8 cellular contexts compared by ENCODE assay signal in genomic region chr19:41398042-41398403, GRCh38. TPM values are rescaled to one million over a fixed set of nuclear protein-coding genes. Genes with fewer than 3 reads are reported as not detected.
DNase-seq lines count a peak whose midpoint lies in the region; ATAC-seq and TF ChIP-seq lines count a peak whose summit lies in the region.

No MANE protein-coding gene starts in this region.

- peaks cover 57% of the 10 kb centered on the region for H3K79me2 ChIP-seq in MM.1S (ENCODE audit: low read length)

- H2AFZ ChIP-seq in MM.1S (ENCODE audit: low read length): peak overlapping the region; percentile 69

- H3K27me3 ChIP-seq in BJ (ENCODE audit: control insufficient read depth, insufficient read depth, low read length): no peaks in the 10 kb centered on the region
- no peaks in the 10 kb centered on the region for H3K27me3 ChIP-seq in MM.1S (replicated peaks; ENCODE audit: insufficient read depth, low read length)

- peak overlapping the region; percentile 98 for H3K9ac ChIP-seq in MM.1S (ENCODE audit: low read length)

- CTCF ChIA-PET in BJ (lab: Yijun Ruan, JAX): interaction anchor here (1.0 to 1.1 kb wide), 2 partner anchors 9 to 89 kb away, joined by 3 to 4 read pairs; no protein-coding TSS in a partner anchor

- H3K27ac ChIP-seq in MM.1S (ENCODE audit: low read length): peak overlapping the region; percentile 77
- peak overlapping the region; percentile 72 to 80 for H3K27ac ChIP-seq in coronary artery

- peaks cover 38 to 47% of the 10 kb centered on the region in 2 donors for H3K4me1 Mint-ChIP-seq in natural killer cell

- H3K4me1 ChIP-seq in MM.1S (ENCODE audit: low read length): peaks cover 14% of the 10 kb centered on the region

- no peaks in the 10 kb centered on the region for H3K9me2 ChIP-seq in MM.1S (replicated peaks; ENCODE audit: insufficient read depth, low read length)

- no peaks in the 10 kb centered on the region for H3K9me3 Mint-ChIP-seq in natural killer cell

- H3K9me3 ChIP-seq in MM.1S (replicated peaks; ENCODE audit: insufficient read depth, low read length): no peaks in the 10 kb centered on the region

- H3K36me3 Mint-ChIP-seq in natural killer cell: no peaks in the 10 kb centered on the region

- peak overlapping the region; percentile 98 for H3K4me2 ChIP-seq in MM.1S (ENCODE audit: low read depth, low read length)

- H4K20me1 ChIP-seq in MM.1S (ENCODE audit: insufficient read depth, low read length): no peaks in the 10 kb centered on the region

- no peaks in the 10 kb centered on the region for H3K27me3 Mint-ChIP-seq in natural killer cell (ENCODE audit: low read depth in 2 of 2)

- no peaks in the 10 kb centered on the region for H3F3A ChIP-seq in MM.1S (ENCODE audit: insufficient read depth, low read length)

- TF ChIP-seq CTCF in BJ (IDR thresholded peaks at IDR 0.05; ENCODE audit: insufficient read depth, low read depth, low read length) (no peak), MM.1S (IDR thresholded peaks at IDR 0.05; ENCODE audit: low read length) (no peak), coronary artery (IDR thresholded peaks at IDR 0.05) (no peak), natural killer cell (IDR thresholded peaks at IDR 0.05) (no peak)

- intact Hi-C loops in natural killer cell (cut with micrococcal nuclease): no loop called here

- peak overlapping the region; percentile 81 for H3K4me3 ChIP-seq in BJ (ENCODE audit: low read depth, low read length)
- peak overlapping the region; percentile 98 for H3K4me3 ChIP-seq in MM.1S (ENCODE audit: low read length)
- H3K4me3 ChIP-seq in coronary artery: peak overlapping the region; percentile 79

- POLR2A ChIA-PET in BJ (lab: Charles Lee): no interaction called here

- peaks cover 1% of the 10 kb centered on the region; the same call in 1 of the 2 replicates for H3K36me3 ChIP-seq in BJ (ENCODE audit: control insufficient read depth, insufficient read depth, low read length)
- H3K36me3 ChIP-seq in MM.1S (replicated peaks; ENCODE audit: insufficient read depth, low read length): no peaks in the 10 kb centered on the region

- H3K4me3 Mint-ChIP-seq in natural killer cell: peak overlapping the region; percentile 97

- peak overlapping the region; percentile 99 to 100 for H3K27ac Mint-ChIP-seq in natural killer cell

- no peak for DNase-seq in BJ (ENCODE audit: low read depth)
- DNase-seq in MM.1S: no peak
- DNase-seq in coronary artery (ENCODE audit: low spot score): no peak
- DNase-seq in natural killer cell: no peak
- no peak for DNase-seq in NCI-H1417 treated with DMSO at 0.1 percent for 48 hours (lab: John Stamatoyannopoulos, UW)

- no peak for ATAC-seq in natural killer cell
- ATAC-seq in HG03039 (IDR thresholded peaks at IDR 0.05; ENCODE audit: unreplicated experiment): no peak
- ATAC-seq in HG03432 (IDR thresholded peaks at IDR 0.05; ENCODE audit: unreplicated experiment): no peak
- ATAC-seq in GM21786 (IDR thresholded peaks at IDR 0.05; ENCODE audit: unreplicated experiment): no peak

RNA-seq across cellular contexts. Expression of gene BCKDHA, which starts 0.4 kb away (rescaled TPM):
- 15.1 and 24.2 TPM in 2 replicates for polyA plus RNA-seq in BJ (2011; rRNA removed)
- 9.4 and 10.4 TPM in 2 replicates for polyA minus RNA-seq in BJ (2011; rRNA and poly(A)+ RNA removed)
- 10 to 100 TPM; 26.5 to 29.0 (median 28.3) TPM for total RNA-seq in natural killer cell

RNA-seq across cellular contexts. Expression of gene EXOSC5, which starts 0.9 kb away (rescaled TPM):
- 16.5 and 24.7 TPM in 2 replicates for polyA plus RNA-seq in BJ (2011; rRNA removed)
- 4.5 and 5.9 TPM in 2 replicates for polyA minus RNA-seq in BJ (2011; rRNA and poly(A)+ RNA removed)
- total RNA-seq in natural killer cell: 10 to 100 TPM in 1 of 3 donors, 1 to 10 TPM in 2; 9.0 to 11.6 (median 9.5) TPM

RNA-seq across cellular contexts. Expression of gene TMEM91, which starts 21.7 kb away (rescaled TPM):
- 3.2 and 5.1 TPM in 2 replicates for polyA plus RNA-seq in BJ (2011; rRNA removed)
- 4.6 and 7.7 TPM in 2 replicates for polyA minus RNA-seq in BJ (2011; rRNA and poly(A)+ RNA removed)
- 10 to 100 TPM; 13.6 to 22.8 (median 20.8) TPM for total RNA-seq in natural killer cell

RNA-seq across cellular contexts. Expression of gene B3GNT8, which starts 29.2 kb away (rescaled TPM):
- polyA plus RNA-seq in BJ (2011; rRNA removed): 0.36 and 0.40 TPM in 2 replicates
- 0.85 and 2.5 TPM in 2 replicates for polyA minus RNA-seq in BJ (2011; rRNA and poly(A)+ RNA removed)
- 1 to 10 TPM; 1.5 to 2.5 (median 2.1) TPM for total RNA-seq in natural killer cell

RNA-seq across cellular contexts. Expression of gene B9D2, which starts 34.1 kb away (rescaled TPM):
- 6.6 and 10.9 TPM in 2 replicates for polyA plus RNA-seq in BJ (2011; rRNA removed)
- polyA minus RNA-seq in BJ (2011; rRNA and poly(A)+ RNA removed): 2.1 and 2.5 TPM in 2 replicates
- total RNA-seq in natural killer cell: 10 to 100 TPM; 18.1 to 22.2 (median 18.7) TPM
